Comparison of ENCODE assay signal across 17 cellular contexts in the genomic region with DNA sequence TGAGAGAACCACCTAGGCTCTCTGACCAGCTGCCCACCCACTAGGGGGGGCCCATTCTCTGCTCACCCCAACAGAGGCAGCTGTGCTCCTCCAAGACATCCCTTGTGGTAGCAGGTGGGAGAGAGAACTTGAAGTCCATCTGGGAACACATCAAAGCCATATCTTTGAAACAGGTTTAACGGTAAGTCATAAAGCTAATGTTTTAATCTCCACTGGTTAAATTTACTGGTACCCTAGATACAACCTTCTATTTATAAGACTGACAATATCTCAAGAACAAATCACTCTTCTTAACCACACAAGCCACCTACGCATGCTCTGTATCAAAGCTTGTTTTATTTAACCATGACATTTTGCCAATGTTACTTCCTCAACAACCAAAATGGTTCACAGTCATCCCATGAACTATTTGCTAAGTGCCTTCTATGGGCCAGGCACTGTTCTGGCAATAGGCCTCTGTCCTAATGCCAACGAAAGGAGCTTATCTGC. TPM values are rescaled to one million over a fixed set of nuclear protein-coding genes. Genes with fewer than 3 reads are reported as not detected.
DNase-seq lines count a peak whose midpoint lies in the region; ATAC-seq, FAIRE-seq and TF ChIP-seq lines count a peak whose summit lies in the region.
"Had no signal": no experiment of that assay in that cellular context is flagged by ENCODE, and none has a peak within 500 bp of the region (broad histone marks: within the 10 kb centered on the region; RNA-seq: fewer than 3 reads in every experiment).

No MANE protein-coding gene starts in this region.

- H3K27me3 ChIP-seq in K562 (ENCODE audit: control insufficient read depth in 2 of 2, insufficient read depth in 2 of 2, low read length in 2 of 2) = no peaks in the 10 kb centered on the region
- no peaks in the 10 kb centered on the region for H3K27me3 ChIP-seq in lung (ENCODE audit: control insufficient read depth, insufficient read depth)
- H3K27me3 ChIP-seq: hepatocyte had no signal

- no peak overlapping the region for H3K4me3 ChIP-seq in Jurkat, Clone E6-1 (ENCODE audit: low read length)
- H3K4me3 ChIP-seq in K562 (no peak overlapping the region), lung (no peak overlapping the region)
- H3K4me3 ChIP-seq: hepatocyte, skin epidermis had no signal

- no peaks in the 10 kb centered on the region for H3K9me3 ChIP-seq in K562 (replicated peaks; ENCODE audit: control insufficient read depth, insufficient read depth, low read depth, low read length)
- peaks cover 0 to 4% of the 10 kb centered on the region in 2 donors for H3K9me3 ChIP-seq in lung (ENCODE audit: control insufficient read depth in 2 of 2, insufficient read depth in 1 of 2, low read length in 1 of 2)

- no peak overlapping the region for H3K4me2 ChIP-seq in K562 (ENCODE audit: insufficient read depth, low read length)
- H3K4me2 ChIP-seq: hepatocyte had no signal

- H3K27ac Mint-ChIP-seq in Calu3 (ENCODE audit: unreplicated experiment) = peak overlapping the region; percentile 84
- H3K27ac Mint-ChIP-seq: activated naive CD8-positive, alpha-beta T cell treated with anti-CD3 and anti-CD28 coated beads, Interleukin-2, amount 10 ng/mL, durations not matched to agents 7 days and 5 days; CD4-positive, alpha-beta T cell had no signal

- DNase-seq in Calu3 = peak; percentile 2
- DNase-seq in Jurkat, Clone E6-1 (ENCODE audit: low read depth, low spot score) = peak; percentile 91
- peak in 3 of 4 experiments; percentile 19 to 37 (median 26) for DNase-seq in K562 (ENCODE audit: extremely low read depth in 1 of 4, low spot score in 3 of 4)
- DNase-seq in lung (ENCODE audit: low spot score) = no peak
- no peak for DNase-seq in NCI-H526 treated with DMSO at 0.1 percent for 48 hours (lab: John Stamatoyannopoulos, UW)
- no peak for DNase-seq in effector CD8-positive, alpha-beta T cell (lab: John Stamatoyannopoulos, UW)
- no peak for DNase-seq in AML-193 (lab: John Stamatoyannopoulos, UW)
- DNase-seq in NCI-H146 (lab: John Stamatoyannopoulos, UW) = no peak
- DNase-seq: activated naive CD8-positive, alpha-beta T cell treated with anti-CD3 and anti-CD28 coated beads, Interleukin-2, amount 10 ng/mL, durations not matched to agents 7 days and 5 days; CD4-positive, alpha-beta T cell; GF-D8; NCI-H187; T-cell had no signal

- H2AFZ ChIP-seq in K562 (ENCODE audit: low read depth, low read length) = no peak overlapping the region
- H2AFZ ChIP-seq: hepatocyte had no signal

- TF ChIP-seq CTCF in Calu3 (IDR thresholded peaks at IDR 0.05; ENCODE audit: unreplicated experiment) (no peak), K562 (IDR thresholded peaks at IDR 0.05 in 2 of 3, conservative IDR thresholded peaks at IDR 0.05 in 1 of 3; ENCODE audit: insufficient read depth in 2 of 3, low read depth in 1 of 3, low read length in 3 of 3) (peak; percentile 36 to 60 (median 49); a peak in 4 of 6 replicates), lung (IDR thresholded peaks at IDR 0.05; ENCODE audit: control extremely low read depth, extremely low read depth) (no peak)

- peaks cover 24% of the 10 kb centered on the region for H3K4me1 Mint-ChIP-seq in Calu3 (ENCODE audit: low read depth, unreplicated experiment)
- H3K4me1 Mint-ChIP-seq: neural crest cell had no signal

- POLR2A ChIA-PET in K562 (lab: Yijun Ruan, JAX) = interaction anchor here (1.1 to 1.4 kb wide), 4 partner anchors 9 to 19 kb away, joined by 3 to 7 read pairs (median 4); no protein-coding TSS in a partner anchor

- 81% methylated on average over 3 of the region's 3 CpGs for WGBS in K562 (ENCODE audit: insufficient coverage, low coverage, missing lambda C conversion rate)
- 90 to 98% methylated on average over 3 of the region's 3 CpGs for WGBS in lung, 2 donors

- no peak for TF ChIP-seq POLR2A in K562 (conservative IDR thresholded peaks at IDR 0.05)

- no peaks in the 10 kb centered on the region; the same call in 2 of the 3 replicates for H3K79me2 ChIP-seq in K562 (ENCODE audit: control insufficient read depth, insufficient read depth, low read length)

- H3K4me3 Mint-ChIP-seq in Calu3 (ENCODE audit: low read depth, unreplicated experiment) = peak overlapping the region; percentile 23
- H3K4me3 Mint-ChIP-seq: activated naive CD8-positive, alpha-beta T cell treated with anti-CD3 and anti-CD28 coated beads, Interleukin-2, amount 10 ng/mL, durations not matched to agents 7 days and 5 days; CD4-positive, alpha-beta T cell; neural crest cell; T-cell had no signal

- no peak for FAIRE-seq in K562 (lab: Jason Lieb, UNC)
- FAIRE-seq: H1 had no signal

- H3K9ac ChIP-seq in K562 (ENCODE audit: insufficient read depth in 1 of 2, low read depth in 2 of 2, low read length in 2 of 2) = no peak overlapping the region

- intact Hi-C loops in Calu3 (cut with micrococcal nuclease; ENCODE audit: unreplicated experiment) = no loop called here
- intact Hi-C loops in K562 (cut with micrococcal nuclease) = loop anchor here (5.0 kb wide), 1 partner anchor 81 kb away; a partner anchor contains a TSS

- CTCF ChIA-PET in Calu3 (lab: Charles Lee) = interaction anchor here (0.7 to 1.4 kb wide), 2 partner anchors 28 to 226 kb away, joined by 5 to 6 read pairs; no protein-coding TSS in a partner anchor
- CTCF ChIA-PET in K562 (lab: Yijun Ruan, JAX; ENCODE audit: low intra/inter-chr PET ratio) = interaction anchor here (0.6 kb wide), 1 partner anchor 149 kb away, joined by 3 read pairs; no protein-coding TSS in a partner anchor

- peaks cover 8% of the 10 kb centered on the region for H3K36me3 Mint-ChIP-seq in Calu3 (ENCODE audit: insufficient read depth, unreplicated experiment)

- peaks cover 42% of the 10 kb centered on the region; the same call in 2 of the 3 replicates for H3K36me3 ChIP-seq in K562 (ENCODE audit: control insufficient read depth, insufficient read depth, low read length)
- peaks cover 8 to 9% of the 10 kb centered on the region in 2 donors for H3K36me3 ChIP-seq in lung (ENCODE audit: control insufficient read depth in 2 of 2, insufficient read depth in 2 of 2, low read length in 2 of 2)

- peak in 1 of 2 experiments; percentile 58; a peak in 2 of 4 replicates for TF ChIP-seq RAD21 in K562 (CRISPR knock-in tag; conservative IDR thresholded peaks at IDR 0.05 in 1 of 2, IDR thresholded peaks at IDR 0.05 in 1 of 2)

- no peak for TF ChIP-seq EP300 in K562 (IDR thresholded peaks at IDR 0.05; ENCODE audit: low read length)

- in situ Hi-C loops in K562 (cut with MboI) = no loop called here

- H3K9me3 Mint-ChIP-seq in Calu3 (ENCODE audit: low read depth, unreplicated experiment) = no peaks in the 10 kb centered on the region

- H4K20me1 ChIP-seq in K562 (replicated peaks; ENCODE audit: control insufficient read depth, insufficient read depth, low read length) = no peaks in the 10 kb centered on the region; the same call in 1 of the 2 replicates

- no peak overlapping the region for H3K27ac ChIP-seq in K562 (ENCODE audit: extremely low read depth, low read depth, low read length)
- H3K27ac ChIP-seq in lung (ENCODE audit: low read depth in 1 of 2, low read length in 1 of 2) = peak overlapping the region; percentile 6 to 7
- H3K27ac ChIP-seq: hepatocyte had no signal

- no peaks in the 10 kb centered on the region for H3K4me1 ChIP-seq in K562 (replicated peaks in 1 of 2; ENCODE audit: control insufficient read depth in 2 of 2, insufficient read depth in 2 of 2, low read length in 2 of 2)
- peaks cover 2 to 8% of the 10 kb centered on the region in 2 donors for H3K4me1 ChIP-seq in lung (ENCODE audit: control insufficient read depth in 2 of 2, insufficient read depth in 2 of 2, low read length in 2 of 2)

- no peaks in the 10 kb centered on the region for H3K9me1 ChIP-seq in K562 (ENCODE audit: control insufficient read depth, insufficient read depth, low read length)

- BruUV-seq in Calu3 (replicated peaks; lab: Mats Ljungman, UMichigan) = no TSS peak
- no TSS peak for BruUV-seq in K562 (replicated peaks; lab: Mats Ljungman, UMichigan)

- no peaks in the 10 kb centered on the region for H3K27me3 Mint-ChIP-seq in Calu3 (ENCODE audit: unreplicated experiment)
- H3K27me3 Mint-ChIP-seq: activated naive CD8-positive, alpha-beta T cell treated with anti-CD3 and anti-CD28 coated beads, Interleukin-2, amount 10 ng/mL, durations not matched to agents 7 days and 5 days; CD4-positive, alpha-beta T cell; T-cell had no signal

- ATAC-seq in K562 (peak; percentile 75), lung (ENCODE audit: insufficient read depth, low FRiP score) (no peak)
- ATAC-seq: T-cell had no signal

RNA-seq across cellular contexts. Expression of a gene that starts 20.4 kb away (rescaled TPM):
- total RNA-seq in Calu3 (2022) (12.6 and 13.4 TPM in 2 replicates), K562 (2014; rRNA removed) (29.0 and 32.8 TPM in 2 replicates), K562 (2014; rRNA removed; fragmentation: Illumina TruSeq; extraction: Trizol) (11.1 and 12.4 TPM in 2 replicates), K562 (2015; rRNA removed; fragmentation: Illumina TruSeq; extraction: Trizol) (9.4 and 10.1 TPM in 2 replicates), K562 (2021) (12.7 and 13.5 TPM in 2 replicates), lung (10 to 100 TPM; 15.4 to 76.8 TPM)
- 14.5 TPM for polyA plus RNA-seq in Jurkat, Clone E6-1 (2012; ENCODE audit: insufficient read depth, insufficient read length)
- 16.8 and 53.1 TPM in 2 replicates for total RNA-seq in K562 (2011; cell fraction: chromatin; rRNA removed; ENCODE audit: low replicate concordance)
- 7.8 and 11.6 TPM in 2 replicates for total RNA-seq in K562 (2011; cell fraction: nucleolus; rRNA removed)
- total RNA-seq in K562 (2011; cell fraction: nucleoplasm; rRNA removed) = 18.8 and 30.1 TPM in 2 replicates
- polyA plus RNA-seq in K562 (2011; rRNA removed) (6.3 and 6.9 TPM in 2 replicates), K562 (2014; fragmentation: Illumina TruSeq; extraction: Trizol) (6.1 and 6.3 TPM in 2 replicates), K562 (2014; fragmentation: Nextera tagmentation; extraction: Ambion mirVana) (1 to 10 TPM; 3.4 to 4.5 TPM), K562 (2014; rRNA removed) (16.3 and 16.8 TPM in 2 replicates), lung (10 to 100 TPM; 10.5 to 17.0 TPM)
- polyA plus RNA-seq in K562 (2011; cell fraction: cytosol; rRNA removed) = 2.6 and 3.3 TPM in 2 replicates
- polyA plus RNA-seq in K562 (2011; cell fraction: nucleus; rRNA removed) = 10.3 and 13.3 TPM in 2 replicates
- 6.8 and 9.1 TPM in 2 replicates for polyA plus RNA-seq in K562 (2012)
- polyA minus RNA-seq in K562 (2011; rRNA and poly(A)+ RNA removed) = 11.6 and 12.7 TPM in 2 replicates
- 2.7 and 3.0 TPM in 2 replicates for polyA minus RNA-seq in K562 (2011; cell fraction: cytosol; rRNA and poly(A)+ RNA removed)
- polyA minus RNA-seq in K562 (2011; cell fraction: nucleus; rRNA and poly(A)+ RNA removed) = 22.3 and 25.0 TPM in 2 replicates

Comparison
In these comparisons a context has a peak if more than half of its experiments do, and no peak if none do; other contexts are left out.
1. DNase-seq: peak in Calu3 (single experiment), Jurkat, Clone E6-1 (single experiment) and K562 (3 of 4); none in lung (single experiment), NCI-H526 treated with DMSO at 0.1 percent for 48 hours (single experiment), effector CD8-positive, alpha-beta T cell (single experiment), AML-193 (0 of 2) and NCI-H146 (single experiment).
2. CTCF ChIP-seq: peak in K562 (3 of 3); none in Calu3 (single experiment) and lung (single experiment).